8 cellular contexts compared by ENCODE assay signal in genomic region chr1:228082975-228083870, GRCh38. TPM values are rescaled to one million over a fixed set of nuclear protein-coding genes. Genes with fewer than 3 reads are reported as not detected.
A peak's percentile ranks its signal among the peaks of the same experiment; 100 is the strongest.
DNase-seq lines count a peak whose midpoint lies in the region; ATAC-seq and TF ChIP-seq lines count a peak whose summit lies in the region.

No MANE protein-coding gene starts in this region.

- ATAC-seq in Right ventricle myocardium inferior = no peak

- peaks cover 35% of the 10 kb centered on the region for H3K36me3 Mint-ChIP-seq in activated naive CD4-positive, alpha-beta T cell treated with anti-CD3 and anti-CD28 coated beads for 36 hours (ENCODE audit: low read depth)
- H3K36me3 Mint-ChIP-seq in progenitor cell of endocrine pancreas (ENCODE audit: insufficient read depth) = peaks cover 4% of the 10 kb centered on the region

- CTCF ChIA-PET in activated naive CD4-positive, alpha-beta T cell treated with anti-CD3 and anti-CD28 coated beads for 36 hours (lab: Charles Lee) = interaction anchor here (1.0 to 1.1 kb wide), 2 partner anchors 12 to 82 kb away, joined by 3 read pairs; partner anchors contain the start of gene IBA57

- H3K4me3 Mint-ChIP-seq in activated naive CD4-positive, alpha-beta T cell treated with anti-CD3 and anti-CD28 coated beads for 36 hours = peak overlapping the region; percentile 93
- H3K4me3 Mint-ChIP-seq in progenitor cell of endocrine pancreas (ENCODE audit: low read depth) = peak overlapping the region; percentile 100

- H3K4me1 Mint-ChIP-seq in activated naive CD4-positive, alpha-beta T cell treated with anti-CD3 and anti-CD28 coated beads for 36 hours (ENCODE audit: low read depth) = peaks cover 59% of the 10 kb centered on the region
- peaks cover 42% of the 10 kb centered on the region for H3K4me1 Mint-ChIP-seq in progenitor cell of endocrine pancreas (ENCODE audit: low read depth)

- intact Hi-C loops in Right ventricle myocardium inferior (cut with DNase I) = loop anchor here (2.0 to 10.0 kb wide), 2 partner anchors 26 to 318 kb away; partner anchors contain the start of gene MRPL55
- intact Hi-C loops in cardiac septum (cut with DNase I) = loop anchor here (2.0 to 5.0 kb wide), 5 partner anchors 26 to 374 kb away; partner anchors contain the start of genes GUK1, JMJD4, MRPL55 and SNAP47
- intact Hi-C loops in activated naive CD4-positive, alpha-beta T cell treated with anti-CD3 and anti-CD28 coated beads for 36 hours (cut with micrococcal nuclease) = loop anchor here (1.0 to 5.0 kb wide), 8 partner anchors 20 to 376 kb away; partner anchors contain the start of genes C1orf35, GUK1 and MRPL55

- DNase-seq in Right ventricle myocardium inferior (ENCODE audit: missing footprints) (peak; percentile 73), cardiac septum (ENCODE audit: low spot score) (no peak), HuH-7 (ENCODE audit: low spot score) (peak; percentile 50), glomerular visceral epithelial cell (ENCODE audit: extremely low spot score) (peak; percentile 33), progenitor cell of endocrine pancreas (ENCODE audit: low spot score, unreplicated experiment) (peak; percentile 56), SKM-1 treated with dmso at 0.1 percent for 144 hours (lab: John Stamatoyannopoulos, UW; ENCODE audit: unreplicated experiment) (no peak), DMS79 treated with DMSO at 0.1 percent for 48 hours (lab: John Stamatoyannopoulos, UW) (no peak)
- peak; percentile 58 for DNase-seq in activated naive CD4-positive, alpha-beta T cell treated with anti-CD3 and anti-CD28 coated beads for 36 hours

- H3K9me3 Mint-ChIP-seq in activated naive CD4-positive, alpha-beta T cell treated with anti-CD3 and anti-CD28 coated beads for 36 hours = no peaks in the 10 kb centered on the region
- H3K9me3 Mint-ChIP-seq in progenitor cell of endocrine pancreas (ENCODE audit: low read depth) = no peaks in the 10 kb centered on the region

- peak overlapping the region; percentile 96 for H3K27ac Mint-ChIP-seq in activated naive CD4-positive, alpha-beta T cell treated with anti-CD3 and anti-CD28 coated beads for 36 hours
- peak overlapping the region; percentile 100 for H3K27ac Mint-ChIP-seq in progenitor cell of endocrine pancreas

- no peak for TF ChIP-seq CTCF in progenitor cell of endocrine pancreas (IDR thresholded peaks at IDR 0.05; ENCODE audit: unreplicated experiment)

- H3K27me3 Mint-ChIP-seq in activated naive CD4-positive, alpha-beta T cell treated with anti-CD3 and anti-CD28 coated beads for 36 hours (ENCODE audit: low read depth) = no peaks in the 10 kb centered on the region
- no peaks in the 10 kb centered on the region for H3K27me3 Mint-ChIP-seq in progenitor cell of endocrine pancreas

RNA-seq across cellular contexts. Expression of gene ARF1, which starts 0.7 kb away (rescaled TPM):
- total RNA-seq in Right ventricle myocardium inferior = 281 TPM
- total RNA-seq in cardiac septum = 332 TPM
- 100 to 1,000 TPM; 346 to 358 TPM for total RNA-seq in activated naive CD4-positive, alpha-beta T cell treated with anti-CD3 and anti-CD28 coated beads for 36 hours
- 259 and 267 TPM in 2 replicates for total RNA-seq in progenitor cell of endocrine pancreas

RNA-seq across cellular contexts. Expression of gene C1orf35, which starts 19.9 kb away (rescaled TPM):
- 6.0 TPM for total RNA-seq in Right ventricle myocardium inferior
- total RNA-seq in cardiac septum = 8.9 TPM
- 10 to 100 TPM; 14.5 to 16.2 TPM for total RNA-seq in activated naive CD4-positive, alpha-beta T cell treated with anti-CD3 and anti-CD28 coated beads for 36 hours
- 20.2 and 22.4 TPM in 2 replicates for total RNA-seq in progenitor cell of endocrine pancreas

RNA-seq across cellular contexts. Expression of gene MRPL55, which starts 25.9 kb away (rescaled TPM):
- total RNA-seq in Right ventricle myocardium inferior = 57.0 TPM
- 39.7 TPM for total RNA-seq in cardiac septum
- total RNA-seq in activated naive CD4-positive, alpha-beta T cell treated with anti-CD3 and anti-CD28 coated beads for 36 hours = 10 to 100 TPM; 45.5 TPM
- 50.3 and 52.3 TPM in 2 replicates for total RNA-seq in progenitor cell of endocrine pancreas

RNA-seq across cellular contexts. Expression of gene GUK1, which starts 56.9 kb away (rescaled TPM):
- total RNA-seq in Right ventricle myocardium inferior (162 TPM), cardiac septum (213 TPM), progenitor cell of endocrine pancreas (96.3 and 101 TPM in 2 replicates)
- total RNA-seq in activated naive CD4-positive, alpha-beta T cell treated with anti-CD3 and anti-CD28 coated beads for 36 hours = 100 to 1,000 TPM; 206 TPM

Comparison
In these comparisons a context has a peak if more than half of its experiments do, and no peak if none do; other contexts are left out.
1. DNase-seq: peak in Right ventricle myocardium inferior (single experiment), HuH-7 (single experiment), activated naive CD4-positive, alpha-beta T cell treated with anti-CD3 and anti-CD28 coated beads for 36 hours (single experiment), glomerular visceral epithelial cell (single experiment) and progenitor cell of endocrine pancreas (single experiment); none in cardiac septum (single experiment), SKM-1 treated with dmso at 0.1 percent for 144 hours (single experiment) and DMS79 treated with DMSO at 0.1 percent for 48 hours (single experiment).